In genomic region chr2:239598732-239599090, GRCh38 we compare ENCODE assay signal across 19 cellular contexts.
"Had no signal": no experiment of that assay in that cellular context is flagged by ENCODE, and none has a peak within 500 bp of the region (broad histone marks: within the 10 kb centered on the region; RNA-seq: fewer than 3 reads in every experiment).

No MANE protein-coding gene starts in this region.

- H3K4me3 ChIP-seq: dorsolateral prefrontal cortex, hepatocyte, lung, prostate gland, right atrium auricular region had no signal

- H3K27me3 ChIP-seq: hepatocyte, right atrium auricular region had no signal

- H3K27ac ChIP-seq: dorsolateral prefrontal cortex, epithelial cell of prostate, hepatocyte, prostate gland, right atrium auricular region had no signal

- H3K4me1 ChIP-seq: prostate gland, right atrium auricular region had no signal

- H3K36me3 ChIP-seq: prostate gland, right atrium auricular region had no signal

- DNase-seq: activated CD4-positive, alpha-beta T cell treated with anti-CD3 and anti-CD28 coated beads, Interleukin-2, amount 50 U/mL, for 1 hour; activated CD4-positive, CD25-positive, alpha-beta regulatory T cell; activated naive CD4-positive, alpha-beta T cell; activated T-cell treated with anti-CD3 and anti-CD28 coated beads for 4 hours; caudate nucleus; foreskin fibroblast; midbrain; nephron progenitor cell; occipital lobe; T-helper 9 cell had no signal

- H3K4me2 ChIP-seq: hepatocyte had no signal

- H2AFZ ChIP-seq: hepatocyte had no signal

- ATAC-seq: left lobe of liver, SK-N-SH treated with all-trans-retinoic acid at 6 μM for 48 hours, T-cell had no signal

- H3K79me2 ChIP-seq: hepatocyte had no signal

- H3K9me3 ChIP-seq: prostate gland had no signal
